15 cellular contexts compared by ENCODE assay signal in genomic region chr11:44018127-44018521, GRCh38. TPM values are rescaled to one million over a fixed set of nuclear protein-coding genes. Genes with fewer than 3 reads are reported as not detected.
DNase-seq lines count a peak whose midpoint lies in the region; ATAC-seq and TF ChIP-seq lines count a peak whose summit lies in the region.
"Had no signal": no experiment of that assay in that cellular context is flagged by ENCODE, and none has a peak within 500 bp of the region (broad histone marks: within the 10 kb centered on the region; RNA-seq: fewer than 3 reads in every experiment).

No MANE protein-coding gene starts in this region.

- H3K36me3 Mint-ChIP-seq in activated naive CD8-positive, alpha-beta T cell treated with anti-CD3 and anti-CD28 coated beads, Interleukin-2, amount 50 U/mL, for 24 hours (ENCODE audit: low read depth): no peaks in the 10 kb centered on the region
- H3K36me3 Mint-ChIP-seq in activated naive CD8-positive, alpha-beta T cell treated with anti-CD3 and anti-CD28 coated beads for 36 hours: no peaks in the 10 kb centered on the region

- peak; percentile 33 for ATAC-seq in activated naive CD8-positive, alpha-beta T cell treated with anti-CD3 and anti-CD28 coated beads, Interleukin-2, amount 50 U/mL, for 24 hours
- ATAC-seq in upper lobe of right lung: peak; percentile 49
- ATAC-seq: activated CD4-positive, CD25-positive, alpha-beta regulatory T cell treated with anti-CD3 and anti-CD28 coated beads, Interleukin-2, amount 50 U/mL, for 24 hours; activated naive CD4-positive, alpha-beta T cell treated with anti-CD3 and anti-CD28 coated beads, Interleukin-2, amount 50 U/mL, for 72 hours had no signal

- no peak overlapping the region for H3K4me3 ChIP-seq in upper lobe of right lung
- no peak overlapping the region for H3K4me3 ChIP-seq in A673 (ENCODE audit: low read depth, low read length, poor library complexity, severe bottlenecking)
- H3K4me3 ChIP-seq: PC-9 had no signal

- H3K4me1 ChIP-seq in upper lobe of right lung: peaks cover 12% of the 10 kb centered on the region
- H3K4me1 ChIP-seq in A673 (ENCODE audit: insufficient read depth, low read length, poor library complexity, severe bottlenecking): no peaks in the 10 kb centered on the region

- no peaks in the 10 kb centered on the region for H3K4me1 Mint-ChIP-seq in activated naive CD8-positive, alpha-beta T cell treated with anti-CD3 and anti-CD28 coated beads, Interleukin-2, amount 50 U/mL, for 24 hours
- H3K4me1 Mint-ChIP-seq in activated naive CD8-positive, alpha-beta T cell treated with anti-CD3 and anti-CD28 coated beads for 36 hours: peaks cover 4% of the 10 kb centered on the region
- H3K4me1 Mint-ChIP-seq: central memory CD8-positive, alpha-beta T cell had no signal

- BruUV-seq in A673 (replicated peaks; lab: Mats Ljungman, UMichigan): no TSS peak

- peaks cover 6% of the 10 kb centered on the region for H3K27me3 Mint-ChIP-seq in activated naive CD8-positive, alpha-beta T cell treated with anti-CD3 and anti-CD28 coated beads, Interleukin-2, amount 50 U/mL, for 24 hours
- peaks cover 25% of the 10 kb centered on the region for H3K27me3 Mint-ChIP-seq in activated naive CD8-positive, alpha-beta T cell treated with anti-CD3 and anti-CD28 coated beads for 36 hours

- H3K4me3 Mint-ChIP-seq in activated naive CD8-positive, alpha-beta T cell treated with anti-CD3 and anti-CD28 coated beads, Interleukin-2, amount 50 U/mL, for 24 hours: no peak overlapping the region
- no peak overlapping the region for H3K4me3 Mint-ChIP-seq in activated naive CD8-positive, alpha-beta T cell treated with anti-CD3 and anti-CD28 coated beads for 36 hours
- H3K4me3 Mint-ChIP-seq: central memory CD8-positive, alpha-beta T cell had no signal

- H3K9me3 ChIP-seq in upper lobe of right lung (no peaks in the 10 kb centered on the region), A673 (ENCODE audit: low read depth, low read length, poor library complexity, severe bottlenecking) (no peaks in the 10 kb centered on the region)

- H3K27ac ChIP-seq in VCaP: peak overlapping the region; percentile 64
- no peak overlapping the region for H3K27ac ChIP-seq in upper lobe of right lung
- no peak overlapping the region for H3K27ac ChIP-seq in A673 (ENCODE audit: low read depth, low read length, poor library complexity, severe bottlenecking)
- H3K27ac ChIP-seq: PC-9 had no signal

- peaks cover 6% of the 10 kb centered on the region for H3K9me3 Mint-ChIP-seq in activated naive CD8-positive, alpha-beta T cell treated with anti-CD3 and anti-CD28 coated beads, Interleukin-2, amount 50 U/mL, for 24 hours
- peaks cover 3% of the 10 kb centered on the region for H3K9me3 Mint-ChIP-seq in activated naive CD8-positive, alpha-beta T cell treated with anti-CD3 and anti-CD28 coated beads for 36 hours
- H3K9me3 Mint-ChIP-seq: central memory CD8-positive, alpha-beta T cell had no signal

- in situ Hi-C loops in G401 (cut with HindIII; ENCODE audit: low sequenced_read_pairs): no loop called here

- H3K36me3 ChIP-seq in upper lobe of right lung: no peaks in the 10 kb centered on the region
- no peaks in the 10 kb centered on the region for H3K36me3 ChIP-seq in A673 (ENCODE audit: insufficient read depth, low read length, poor library complexity, severe bottlenecking)

- POLR2A ChIA-PET in A673 (lab: Charles Lee; ENCODE audit: low non-redundant PET): no interaction called here

- TF ChIP-seq CTCF in VCaP (conservative IDR thresholded peaks at IDR 0.05) (no peak), upper lobe of right lung (IDR thresholded peaks at IDR 0.05) (no peak), A673 (conservative IDR thresholded peaks at IDR 0.05; ENCODE audit: low read depth, low read length) (no peak)

- no peak for DNase-seq in activated naive CD8-positive, alpha-beta T cell treated with anti-CD3 and anti-CD28 coated beads, Interleukin-2, amount 50 U/mL, for 24 hours
- DNase-seq in activated naive CD8-positive, alpha-beta T cell treated with anti-CD3 and anti-CD28 coated beads for 36 hours: no peak
- peak; percentile 16 for DNase-seq in myocyte (ENCODE audit: low read depth)
- no peak for DNase-seq in upper lobe of right lung
- DNase-seq in A673 (ENCODE audit: low spot score): no peak
- no peak for DNase-seq in SHP77 treated with DMSO at 0.1 percent for 48 hours (lab: John Stamatoyannopoulos, UW)
- no peak for DNase-seq in G401 (ENCODE audit: low spot score)
- DNase-seq: glutamatergic neuron, kidney, PC-9, T-helper 1 cell had no signal

- intact Hi-C loops in upper lobe of right lung (cut with DNase I): no loop called here
- intact Hi-C loops in A673 (cut with micrococcal nuclease; ENCODE audit: unreplicated experiment): no loop called here

- H3K27me3 ChIP-seq in upper lobe of right lung: no peaks in the 10 kb centered on the region
- peaks cover 17% of the 10 kb centered on the region for H3K27me3 ChIP-seq in A673 (replicated peaks; ENCODE audit: insufficient read depth, low read depth, low read length, poor library complexity)

- H3K27ac Mint-ChIP-seq in activated naive CD8-positive, alpha-beta T cell treated with anti-CD3 and anti-CD28 coated beads, Interleukin-2, amount 50 U/mL, for 24 hours: no peak overlapping the region
- no peak overlapping the region for H3K27ac Mint-ChIP-seq in activated naive CD8-positive, alpha-beta T cell treated with anti-CD3 and anti-CD28 coated beads for 36 hours

- CTCF ChIA-PET in A673 (lab: Charles Lee): no interaction called here

RNA-seq across cellular contexts. Expression of gene ACCSL, which starts 29.7 kb away (rescaled TPM):
- not detected for total RNA-seq in activated naive CD8-positive, alpha-beta T cell treated with anti-CD3 and anti-CD28 coated beads for 36 hours
- not detected in 2 replicates for total RNA-seq in myocyte
- polyA plus RNA-seq in myocyte (2012): not detected
- total RNA-seq in upper lobe of right lung: not detected
- total RNA-seq in A673 (2021): not detected in 2 replicates
- not detected in 2 replicates for total RNA-seq in G401 (2014; rRNA removed; shearing (Covaris generic))
- total RNA-seq: kidney, PC-9 had no signal

RNA-seq across cellular contexts. Expression of gene ACCS, which starts 47.9 kb away (rescaled TPM):
- 1 to 10 TPM; 4.9 to 5.2 TPM for total RNA-seq in activated naive CD8-positive, alpha-beta T cell treated with anti-CD3 and anti-CD28 coated beads for 36 hours
- total RNA-seq in myocyte (10.7 and 11.4 TPM in 2 replicates), upper lobe of right lung (32.2 TPM), A673 (2021) (28.4 and 35.3 TPM in 2 replicates)
- 15.2 TPM for polyA plus RNA-seq in myocyte (2012)
- total RNA-seq in G401 (2014; rRNA removed; shearing (Covaris generic)): not detected in 2 replicates
